Comparison of ENCODE assay signal across 8 cellular contexts in the genomic region with DNA sequence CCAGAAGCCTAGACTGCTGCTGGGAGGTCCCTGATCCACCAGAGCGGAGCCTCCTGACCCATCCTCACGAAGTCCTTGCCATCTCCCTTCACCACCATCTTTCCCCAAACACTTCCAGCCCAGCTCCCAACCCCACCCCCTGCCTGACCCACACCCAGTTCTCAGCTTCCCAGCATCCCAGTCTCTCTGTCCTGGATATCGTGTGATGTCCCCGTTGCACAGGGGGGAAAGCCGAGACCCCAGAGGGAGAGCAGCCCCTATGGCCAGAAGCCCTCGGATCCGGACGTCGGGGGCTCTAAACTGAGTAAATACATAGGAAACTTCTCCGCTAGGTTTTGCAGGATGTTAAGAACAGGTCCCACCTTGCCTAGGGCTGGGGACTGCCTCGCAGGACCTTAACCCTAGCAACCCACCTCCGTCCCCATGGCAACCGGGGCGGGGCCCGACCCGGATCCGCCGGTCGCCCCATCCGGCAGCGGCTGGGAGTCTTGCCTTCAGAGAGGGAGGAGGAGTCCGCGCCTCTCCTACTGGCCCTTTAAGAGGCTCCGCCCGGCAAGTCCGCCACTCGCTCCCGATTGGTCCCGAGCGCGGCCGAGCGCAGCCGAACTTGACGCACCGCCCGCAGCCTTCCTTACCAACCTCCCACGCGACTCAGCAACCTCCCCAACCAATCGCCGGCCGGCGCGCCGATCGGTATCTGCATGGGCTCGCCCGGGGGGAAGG. TPM values are rescaled to one million over a fixed set of nuclear protein-coding genes. Genes with fewer than 3 reads are reported as not detected.
DNase-seq lines count a peak whose midpoint lies in the region; ATAC-seq and TF ChIP-seq lines count a peak whose summit lies in the region.

No MANE protein-coding gene starts in this region.

- H4K20me1 ChIP-seq in KMS-11 (ENCODE audit: insufficient read depth): no peaks in the 10 kb centered on the region

- TF ChIP-seq CTCF in KMS-11 (conservative IDR thresholded peaks at IDR 0.05; ENCODE audit: low read depth, low read length): no peak

- peaks cover 5% of the 10 kb centered on the region; the same call in 1 of the 2 replicates for H3K79me2 ChIP-seq in KMS-11 (ENCODE audit: insufficient read depth, low read depth)

- no peaks in the 10 kb centered on the region for H3K9me3 ChIP-seq in muscle layer of colon (ENCODE audit: low read length)

- DNase-seq in DMS153 treated with DMSO at 0.1 percent for 48 hours (lab: John Stamatoyannopoulos, UW; ENCODE audit: unreplicated experiment): peak; percentile 98
- DNase-seq in activated T-cell treated with anti-CD3 and anti-CD28 coated beads, Interleukin-2, amount 50 U/mL, for 48 hours: peak; percentile 99
- peak; percentile 99 for DNase-seq in stimulated activated CD8-positive, alpha-beta memory T cell treated with anti-CD3 and anti-CD28 coated beads, Interleukin-4, amount 100 ng/mL, for 48 hours

- ATAC-seq in GM21825 (IDR thresholded peaks at IDR 0.05; ENCODE audit: unreplicated experiment) (peak; percentile 82), esophagus mucosa (peak; percentile 89)

- H3K9ac ChIP-seq in KMS-11 (no peak overlapping the region), muscle layer of colon (ENCODE audit: low read length) (no peak overlapping the region)

- peaks cover 3% of the 10 kb centered on the region for H3K4me1 ChIP-seq in KMS-11 (ENCODE audit: low read depth, poor library complexity, severe bottlenecking)
- peaks cover 27% of the 10 kb centered on the region for H3K4me1 ChIP-seq in muscle layer of colon (ENCODE audit: insufficient read depth, low read length)

- H3K36me3 ChIP-seq in KMS-11 (ENCODE audit: insufficient read depth) (no peaks in the 10 kb centered on the region), muscle layer of colon (ENCODE audit: insufficient read depth, low read length) (no peaks in the 10 kb centered on the region)

- no peaks in the 10 kb centered on the region for H3K27me3 ChIP-seq in KMS-11 (ENCODE audit: insufficient read depth, low read depth)
- H3K27me3 ChIP-seq in muscle layer of colon (ENCODE audit: control insufficient read depth in 1 of 2, insufficient read depth in 2 of 2, low read length in 2 of 2): no peaks in the 10 kb centered on the region

- H3K27ac ChIP-seq in KMS-11 (no peak overlapping the region), muscle layer of colon (ENCODE audit: low read depth, low read length) (peak overlapping the region; percentile 63)

- H3K4me3 ChIP-seq in KMS-11 (IDR thresholded peaks at IDR 0.05; ENCODE audit: insufficient read depth, low read depth, low read length) (no peak overlapping the region), muscle layer of colon (ENCODE audit: low read depth in 1 of 2, low read length in 2 of 2) (peak overlapping the region; percentile 45 to 82)

- peak overlapping the region; percentile 61 for H3K4me2 ChIP-seq in KMS-11

- H2AFZ ChIP-seq in KMS-11 (ENCODE audit: low read depth): peak overlapping the region; percentile 64

TF ChIP-seq in PFSK-1, 5 proteins besides CTCF, POLR2A, EP300 and RAD21:
- TF ChIP-seq SIN3A (IDR thresholded peaks at IDR 0.05; ENCODE audit: borderline replicate concordance, insufficient read depth, low read length) (no peak), POLR2AphosphoS5 (IDR thresholded peaks at IDR 0.05; ENCODE audit: low read depth, low read length) (no peak), FOXP2 (optimal IDR thresholded peaks at IDR 0.05; ENCODE audit: borderline replicate concordance, extremely low read depth, extremely low read length, insufficient read depth) (peak; percentile 95), TAF1 (IDR thresholded peaks at IDR 0.05; ENCODE audit: borderline replicate concordance, insufficient read depth, low read length) (no peak)
- TF ChIP-seq, protein P1, sequence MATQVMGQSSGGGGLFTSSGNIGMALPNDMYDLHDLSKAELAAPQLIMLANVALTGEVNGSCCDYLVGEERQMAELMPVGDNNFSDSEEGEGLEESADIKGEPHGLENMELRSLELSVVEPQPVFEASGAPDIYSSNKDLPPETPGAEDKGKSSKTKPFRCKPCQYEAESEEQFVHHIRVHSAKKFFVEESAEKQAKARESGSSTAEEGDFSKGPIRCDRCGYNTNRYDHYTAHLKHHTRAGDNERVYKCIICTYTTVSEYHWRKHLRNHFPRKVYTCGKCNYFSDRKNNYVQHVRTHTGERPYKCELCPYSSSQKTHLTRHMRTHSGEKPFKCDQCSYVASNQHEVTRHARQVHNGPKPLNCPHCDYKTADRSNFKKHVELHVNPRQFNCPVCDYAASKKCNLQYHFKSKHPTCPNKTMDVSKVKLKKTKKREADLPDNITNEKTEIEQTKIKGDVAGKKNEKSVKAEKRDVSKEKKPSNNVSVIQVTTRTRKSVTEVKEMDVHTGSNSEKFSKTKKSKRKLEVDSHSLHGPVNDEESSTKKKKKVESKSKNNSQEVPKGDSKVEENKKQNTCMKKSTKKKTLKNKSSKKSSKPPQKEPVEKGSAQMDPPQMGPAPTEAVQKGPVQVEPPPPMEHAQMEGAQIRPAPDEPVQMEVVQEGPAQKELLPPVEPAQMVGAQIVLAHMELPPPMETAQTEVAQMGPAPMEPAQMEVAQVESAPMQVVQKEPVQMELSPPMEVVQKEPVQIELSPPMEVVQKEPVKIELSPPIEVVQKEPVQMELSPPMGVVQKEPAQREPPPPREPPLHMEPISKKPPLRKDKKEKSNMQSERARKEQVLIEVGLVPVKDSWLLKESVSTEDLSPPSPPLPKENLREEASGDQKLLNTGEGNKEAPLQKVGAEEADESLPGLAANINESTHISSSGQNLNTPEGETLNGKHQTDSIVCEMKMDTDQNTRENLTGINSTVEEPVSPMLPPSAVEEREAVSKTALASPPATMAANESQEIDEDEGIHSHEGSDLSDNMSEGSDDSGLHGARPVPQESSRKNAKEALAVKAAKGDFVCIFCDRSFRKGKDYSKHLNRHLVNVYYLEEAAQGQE (IDR thresholded peaks at IDR 0.05; ENCODE audit: insufficient read depth in 1 of 2, low read depth in 2 of 2, low read length in 2 of 2): no peak

RNA-seq across cellular contexts. Expression of a gene that starts 0.5 kb away (rescaled TPM):
- polyA plus RNA-seq in PFSK-1 (2012; ENCODE audit: insufficient read length, low read depth): 60.2 TPM
- 36.6 TPM for total RNA-seq in esophagus mucosa

RNA-seq across cellular contexts. Expression of a gene that starts 13.0 kb away (rescaled TPM):
- 8.9 TPM for polyA plus RNA-seq in PFSK-1 (2012; ENCODE audit: insufficient read length, low read depth)
- 0.28 TPM for total RNA-seq in esophagus mucosa

RNA-seq across cellular contexts. Expression of a gene that starts 14.9 kb away (rescaled TPM):
- polyA plus RNA-seq in PFSK-1 (2012; ENCODE audit: insufficient read length, low read depth): 175 TPM
- total RNA-seq in esophagus mucosa: 25.7 TPM

RNA-seq across cellular contexts. Expression of a gene that starts 33.3 kb away (rescaled TPM):
- 9.4 TPM for polyA plus RNA-seq in PFSK-1 (2012; ENCODE audit: insufficient read length, low read depth)
- total RNA-seq in esophagus mucosa: 0.84 TPM

RNA-seq across cellular contexts. Expression of a gene that starts 34.4 kb away (rescaled TPM):
- 1.6 TPM for polyA plus RNA-seq in PFSK-1 (2012; ENCODE audit: insufficient read length, low read depth)
- total RNA-seq in esophagus mucosa: 0.64 TPM
